8 cellular contexts compared by ENCODE assay signal in genomic region chr5:95858661-95859326, GRCh38. TPM values are rescaled to one million over a fixed set of nuclear protein-coding genes. Genes with fewer than 3 reads are reported as not detected.
DNase-seq lines count a peak whose midpoint lies in the region; ATAC-seq and TF ChIP-seq lines count a peak whose summit lies in the region.

No MANE protein-coding gene starts in this region.

- no peaks in the 10 kb centered on the region for H3K27me3 ChIP-seq in liver (ENCODE audit: control insufficient read depth in 4 of 4, insufficient read depth in 4 of 4, low read length in 3 of 4)

- peak; percentile 99 for TF ChIP-seq CTCF in liver (IDR thresholded peaks at IDR 0.05; ENCODE audit: low read depth, low read length, missing input control)

- H3K36me3 ChIP-seq in liver (ENCODE audit: control insufficient read depth in 4 of 4, insufficient read depth in 3 of 4, low read depth in 1 of 4, low read length in 3 of 4), result no peaks in the 10 kb centered on the region

- WGBS in liver, result 2% methylated on average over 23 of the region's 23 CpGs

- DNase-seq in C1 segment of cervical spinal cord (lab: John Stamatoyannopoulos, UW), result peak; percentile 41 to 99 (median 92)
- peak; percentile 77 for DNase-seq in NCI-H748 treated with DMSO at 0.1 percent for 48 hours (lab: John Stamatoyannopoulos, UW)
- peak; percentile 92 to 95 for DNase-seq in activated CD4-positive, alpha-beta T cell treated with anti-CD3 and anti-CD28 coated beads, Interleukin-2, amount 50 U/mL, for 48 hours
- DNase-seq in dermis blood vessel endothelial cell, result peak; percentile 98
- DNase-seq in stimulated activated CD4-positive, alpha-beta T cell treated with anti-CD3 and anti-CD28 coated beads, Interleukin-4, amount 100 ng/mL, for 24 hours, result peak; percentile 94

- H3K9ac ChIP-seq in liver (ENCODE audit: low read depth in 1 of 2, low read length in 2 of 2), result peak overlapping the region; percentile 25 to 32

- no peaks in the 10 kb centered on the region for H3K9me3 ChIP-seq in liver (ENCODE audit: control insufficient read depth in 4 of 4, low read length in 3 of 4)

- peak overlapping the region; percentile 91 to 97 for H3K27ac ChIP-seq in liver (ENCODE audit: low read depth in 1 of 2, low read length in 2 of 2)

- peak; percentile 100 for TF ChIP-seq RAD21 in liver (IDR thresholded peaks at IDR 0.05)

- peak overlapping the region in 1 of 3 donors; percentile 0 for H3K4me3 ChIP-seq in liver (ENCODE audit: low read depth in 1 of 3, low read length in 3 of 3)

- ATAC-seq in GM19372 (IDR thresholded peaks at IDR 0.05; ENCODE audit: low read depth, unreplicated experiment) (peak; percentile 96), HG03469 (IDR thresholded peaks at IDR 0.05; ENCODE audit: unreplicated experiment) (peak; percentile 72)

- peaks cover 7 to 53% (median 20%) of the 10 kb centered on the region in 4 donors for H3K4me1 ChIP-seq in liver (ENCODE audit: control insufficient read depth in 4 of 4, insufficient read depth in 4 of 4, low read length in 3 of 4)

TF ChIP-seq in liver, 16 proteins besides CTCF, POLR2A, EP300 and RAD21:
- TF ChIP-seq JUND (IDR thresholded peaks at IDR 0.05) (peak; percentile 58 to 82), YY1 (IDR thresholded peaks at IDR 0.05) (peak; percentile 86), NR2F2 (IDR thresholded peaks at IDR 0.05) (no peak), SP1 (IDR thresholded peaks at IDR 0.05) (peak; percentile 82), EGR1 (IDR thresholded peaks at IDR 0.05; ENCODE audit: low read depth in 2 of 2) (no peak), HNF4G (IDR thresholded peaks at IDR 0.05) (peak; percentile 69), MAX (IDR thresholded peaks at IDR 0.05) (peak; percentile 48), HNF4A (conservative IDR thresholded peaks at IDR 0.05) (peak; percentile 64 to 84), TAF1 (conservative IDR thresholded peaks at IDR 0.05) (no peak), GABPA (IDR thresholded peaks at IDR 0.05 in 1 of 2, conservative IDR thresholded peaks at IDR 0.05 in 1 of 2) (no peak), RXRA (IDR thresholded peaks at IDR 0.05) (peak; percentile 77 to 81), FOXA1 (IDR thresholded peaks at IDR 0.05) (peak; percentile 5), FOXA2 (IDR thresholded peaks at IDR 0.05) (peak; percentile 17)
- TF ChIP-seq, protein P1, sequence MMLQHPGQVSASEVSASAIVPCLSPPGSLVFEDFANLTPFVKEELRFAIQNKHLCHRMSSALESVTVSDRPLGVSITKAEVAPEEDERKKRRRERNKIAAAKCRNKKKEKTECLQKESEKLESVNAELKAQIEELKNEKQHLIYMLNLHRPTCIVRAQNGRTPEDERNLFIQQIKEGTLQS (IDR thresholded peaks at IDR 0.05), result peak; percentile 80
- TF ChIP-seq, protein P2, sequence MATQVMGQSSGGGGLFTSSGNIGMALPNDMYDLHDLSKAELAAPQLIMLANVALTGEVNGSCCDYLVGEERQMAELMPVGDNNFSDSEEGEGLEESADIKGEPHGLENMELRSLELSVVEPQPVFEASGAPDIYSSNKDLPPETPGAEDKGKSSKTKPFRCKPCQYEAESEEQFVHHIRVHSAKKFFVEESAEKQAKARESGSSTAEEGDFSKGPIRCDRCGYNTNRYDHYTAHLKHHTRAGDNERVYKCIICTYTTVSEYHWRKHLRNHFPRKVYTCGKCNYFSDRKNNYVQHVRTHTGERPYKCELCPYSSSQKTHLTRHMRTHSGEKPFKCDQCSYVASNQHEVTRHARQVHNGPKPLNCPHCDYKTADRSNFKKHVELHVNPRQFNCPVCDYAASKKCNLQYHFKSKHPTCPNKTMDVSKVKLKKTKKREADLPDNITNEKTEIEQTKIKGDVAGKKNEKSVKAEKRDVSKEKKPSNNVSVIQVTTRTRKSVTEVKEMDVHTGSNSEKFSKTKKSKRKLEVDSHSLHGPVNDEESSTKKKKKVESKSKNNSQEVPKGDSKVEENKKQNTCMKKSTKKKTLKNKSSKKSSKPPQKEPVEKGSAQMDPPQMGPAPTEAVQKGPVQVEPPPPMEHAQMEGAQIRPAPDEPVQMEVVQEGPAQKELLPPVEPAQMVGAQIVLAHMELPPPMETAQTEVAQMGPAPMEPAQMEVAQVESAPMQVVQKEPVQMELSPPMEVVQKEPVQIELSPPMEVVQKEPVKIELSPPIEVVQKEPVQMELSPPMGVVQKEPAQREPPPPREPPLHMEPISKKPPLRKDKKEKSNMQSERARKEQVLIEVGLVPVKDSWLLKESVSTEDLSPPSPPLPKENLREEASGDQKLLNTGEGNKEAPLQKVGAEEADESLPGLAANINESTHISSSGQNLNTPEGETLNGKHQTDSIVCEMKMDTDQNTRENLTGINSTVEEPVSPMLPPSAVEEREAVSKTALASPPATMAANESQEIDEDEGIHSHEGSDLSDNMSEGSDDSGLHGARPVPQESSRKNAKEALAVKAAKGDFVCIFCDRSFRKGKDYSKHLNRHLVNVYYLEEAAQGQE (IDR thresholded peaks at IDR 0.05), result peak; percentile 43
- TF ChIP-seq, protein P3, sequence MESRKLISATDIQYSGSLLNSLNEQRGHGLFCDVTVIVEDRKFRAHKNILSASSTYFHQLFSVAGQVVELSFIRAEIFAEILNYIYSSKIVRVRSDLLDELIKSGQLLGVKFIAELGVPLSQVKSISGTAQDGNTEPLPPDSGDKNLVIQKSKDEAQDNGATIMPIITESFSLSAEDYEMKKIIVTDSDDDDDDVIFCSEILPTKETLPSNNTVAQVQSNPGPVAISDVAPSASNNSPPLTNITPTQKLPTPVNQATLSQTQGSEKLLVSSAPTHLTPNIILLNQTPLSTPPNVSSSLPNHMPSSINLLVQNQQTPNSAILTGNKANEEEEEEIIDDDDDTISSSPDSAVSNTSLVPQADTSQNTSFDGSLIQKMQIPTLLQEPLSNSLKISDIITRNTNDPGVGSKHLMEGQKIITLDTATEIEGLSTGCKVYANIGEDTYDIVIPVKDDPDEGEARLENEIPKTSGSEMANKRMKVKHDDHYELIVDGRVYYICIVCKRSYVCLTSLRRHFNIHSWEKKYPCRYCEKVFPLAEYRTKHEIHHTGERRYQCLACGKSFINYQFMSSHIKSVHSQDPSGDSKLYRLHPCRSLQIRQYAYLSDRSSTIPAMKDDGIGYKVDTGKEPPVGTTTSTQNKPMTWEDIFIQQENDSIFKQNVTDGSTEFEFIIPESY (IDR thresholded peaks at IDR 0.05), result no peak

RNA-seq across cellular contexts. Expression of gene GLRX, which starts 36.3 kb away (rescaled TPM):
- total RNA-seq in dermis blood vessel endothelial cell (18.3 and 26.0 TPM in 2 replicates), liver (10 to 100 TPM; 48.2 to 61.8 TPM)
- 100 to 1,000 TPM; 152 to 187 TPM for polyA plus RNA-seq in liver
